Comparison of ENCODE assay signal across 8 cellular contexts in genomic region chr7:131557521-131558385, GRCh38. TPM values are rescaled to one million over a fixed set of nuclear protein-coding genes. Genes with fewer than 3 reads are reported as not detected.
DNase-seq lines count a peak whose midpoint lies in the region; ATAC-seq and TF ChIP-seq lines count a peak whose summit lies in the region.

No MANE protein-coding gene starts in this region.

- peak overlapping the region; percentile 81 for H3K4me3 Mint-ChIP-seq in nephron progenitor cell

- no peak for DNase-seq in BJ (ENCODE audit: low read depth)
- DNase-seq in NCI-H2171 (lab: John Stamatoyannopoulos, UW), result peak; percentile 56
- no peak for DNase-seq in esophagus muscularis mucosa (ENCODE audit: extremely low spot score)
- peak; percentile 58 for DNase-seq in nephron progenitor cell
- DNase-seq in NCI-H2107 (lab: John Stamatoyannopoulos, UW), result no peak
- DNase-seq in activated gamma-delta T cell treated with Interleukin-2 at 50 U/mL for 16 hours, result no peak
- no peak for DNase-seq in erythroblast (lab: John Stamatoyannopoulos, UW)

- peaks cover 69% of the 10 kb centered on the region for H3K27me3 Mint-ChIP-seq in nephron progenitor cell (ENCODE audit: low read depth, poor library complexity)

- H3K4me3 ChIP-seq in BJ (ENCODE audit: low read depth, low read length) (peak overlapping the region; percentile 25), esophagus muscularis mucosa (peak overlapping the region; percentile 69 to 81 (median 73))

- POLR2A ChIA-PET in BJ (lab: Charles Lee), result no interaction called here

- no peak for TF ChIP-seq EP300 in esophagus muscularis mucosa (IDR thresholded peaks at IDR 0.05)

- no peak for ATAC-seq in GM21423 (IDR thresholded peaks at IDR 0.05; ENCODE audit: unreplicated experiment)

- H3K36me3 ChIP-seq in BJ (ENCODE audit: control insufficient read depth, insufficient read depth, low read length), result no peaks in the 10 kb centered on the region
- H3K36me3 ChIP-seq in esophagus muscularis mucosa, result no peaks in the 10 kb centered on the region

- H3K27me3 ChIP-seq in BJ (ENCODE audit: control insufficient read depth, insufficient read depth, low read length) (peaks cover 18% of the 10 kb centered on the region), esophagus muscularis mucosa (no peaks in the 10 kb centered on the region)

- H3K27ac Mint-ChIP-seq in nephron progenitor cell, result no peak overlapping the region

- peaks cover 29 to 37% (median 30%) of the 10 kb centered on the region in 4 donors for H3K4me1 ChIP-seq in esophagus muscularis mucosa

- CTCF ChIA-PET in BJ (lab: Yijun Ruan, JAX), result interaction anchor here (1.5 kb wide), 1 partner anchor 97 kb away, joined by 4 read pairs; no protein-coding TSS in a partner anchor

- H3K36me3 Mint-ChIP-seq in nephron progenitor cell (ENCODE audit: low read depth), result no peaks in the 10 kb centered on the region

- no peaks in the 10 kb centered on the region for H3K9me3 Mint-ChIP-seq in nephron progenitor cell

- H3K27ac ChIP-seq in esophagus muscularis mucosa (replicated peaks in 1 of 4), result peak overlapping the region in 3 of 4 donors; percentile 44 to 64 (median 59)

- intact Hi-C loops in esophagus muscularis mucosa (cut with DNase I), result no loop called here

- WGBS in esophagus muscularis mucosa, result 8% methylated on average over 29 of the region's 32 CpGs

- H3K9me3 ChIP-seq in esophagus muscularis mucosa, result no peaks in the 10 kb centered on the region

- H3K4me1 Mint-ChIP-seq in nephron progenitor cell, result peaks cover 17% of the 10 kb centered on the region

- TF ChIP-seq CTCF in BJ (IDR thresholded peaks at IDR 0.05; ENCODE audit: insufficient read depth, low read depth, low read length) (no peak), esophagus muscularis mucosa (IDR thresholded peaks at IDR 0.05) (no peak), nephron progenitor cell (IDR thresholded peaks at IDR 0.05) (no peak)

- TF ChIP-seq POLR2A in esophagus muscularis mucosa (IDR thresholded peaks at IDR 0.05; ENCODE audit: low read depth), result no peak
- no peak for TF ChIP-seq POLR2A in erythroblast (IDR thresholded peaks at IDR 0.05; ENCODE audit: low read length)

RNA-seq across cellular contexts. Expression of gene PODXL, which starts 1.3 kb away (rescaled TPM):
- polyA plus RNA-seq in BJ (2011; rRNA removed), result 0.34 and 0.53 TPM in 2 replicates
- 0.10 and 0.28 TPM in 2 replicates for polyA minus RNA-seq in BJ (2011; rRNA and poly(A)+ RNA removed)
- total RNA-seq in esophagus muscularis mucosa, result 10 to 100 TPM; 24.5 to 40.3 (median 31.3) TPM

Comparison
In these comparisons a context has a peak if more than half of its experiments do, and no peak if none do; other contexts are left out.
1. DNase-seq: peak in NCI-H2171 (single experiment) and nephron progenitor cell (single experiment); none in BJ (single experiment), esophagus muscularis mucosa (single experiment), NCI-H2107 (single experiment), activated gamma-delta T cell treated with Interleukin-2 at 50 U/mL for 16 hours (single experiment) and erythroblast (0 of 2).